Comparison of ENCODE assay signal across 8 cellular contexts in genomic region chr11:66317766-66318575, GRCh38. TPM values are rescaled to one million over a fixed set of nuclear protein-coding genes. Genes with fewer than 3 reads are reported as not detected.
A peak's percentile ranks its signal among the peaks of the same experiment; 100 is the strongest.
DNase-seq lines count a peak whose midpoint lies in the region; ATAC-seq and TF ChIP-seq lines count a peak whose summit lies in the region.

No MANE protein-coding gene starts in this region.

- H3K27ac ChIP-seq in mucosa of rectum (ENCODE audit: low read depth in 2 of 2, low read length in 2 of 2) (peak overlapping the region; percentile 66 to 84), uterus (peak overlapping the region; percentile 82 to 93)

- H3K9me3 ChIP-seq in mucosa of rectum (ENCODE audit: control insufficient read depth in 2 of 2, low read length in 2 of 2) (no peaks in the 10 kb centered on the region), uterus (no peaks in the 10 kb centered on the region)

- H3K9ac ChIP-seq in mucosa of rectum (ENCODE audit: low read depth in 1 of 2, low read length in 2 of 2): no peak overlapping the region

- no peaks in the 10 kb centered on the region for H3K9me3 Mint-ChIP-seq in dendritic cell treated with granulocyte-macrophage colony-stimulating factor and Interleukin-4, amounts not matched to agents 40 ng/mL and 50 ng/mL, for 4 days

- H3K4me1 ChIP-seq in mucosa of rectum (ENCODE audit: control insufficient read depth in 2 of 2, insufficient read depth in 2 of 2, low read length in 2 of 2) (peaks cover 13 to 26% of the 10 kb centered on the region in 2 donors), uterus (peaks cover 0 to 14% of the 10 kb centered on the region in 2 donors)

- H3K36me3 ChIP-seq in mucosa of rectum (ENCODE audit: control insufficient read depth in 2 of 2, insufficient read depth in 2 of 2, low read length in 2 of 2): no peaks in the 10 kb centered on the region
- H3K36me3 ChIP-seq in uterus: no peaks in the 10 kb centered on the region

- ATAC-seq in HG03097 (IDR thresholded peaks at IDR 0.05; ENCODE audit: low FRiP score, unreplicated experiment): no peak

- H3K36me3 Mint-ChIP-seq in dendritic cell treated with granulocyte-macrophage colony-stimulating factor and Interleukin-4, amounts not matched to agents 40 ng/mL and 50 ng/mL, for 4 days (ENCODE audit: low read depth): no peaks in the 10 kb centered on the region

- H3K4me1 Mint-ChIP-seq in dendritic cell treated with granulocyte-macrophage colony-stimulating factor and Interleukin-4, amounts not matched to agents 40 ng/mL and 50 ng/mL, for 4 days (ENCODE audit: low read depth): peaks cover 45% of the 10 kb centered on the region

- H3K4me3 ChIP-seq in mucosa of rectum (ENCODE audit: low read length in 2 of 2) (peak overlapping the region in 1 of 2 donors; percentile 43), uterus (peak overlapping the region in 1 of 2 donors; percentile 48)

- H3K27me3 ChIP-seq in mucosa of rectum (ENCODE audit: control insufficient read depth in 2 of 2, insufficient read depth in 2 of 2, low read length in 2 of 2) (no peaks in the 10 kb centered on the region), uterus (no peaks in the 10 kb centered on the region)

- intact Hi-C loops in dendritic cell treated with granulocyte-macrophage colony-stimulating factor and Interleukin-4, amounts not matched to agents 40 ng/mL and 50 ng/mL, for 4 days (cut with micrococcal nuclease): no loop called here
- intact Hi-C loops in uterus (cut with DNase I; ENCODE audit: low total_unique reads): no loop called here

- no peak for TF ChIP-seq CTCF in uterus (IDR thresholded peaks at IDR 0.05)

- H3K4me3 Mint-ChIP-seq in dendritic cell treated with granulocyte-macrophage colony-stimulating factor and Interleukin-4, amounts not matched to agents 40 ng/mL and 50 ng/mL, for 4 days: no peak overlapping the region

- H3K27me3 Mint-ChIP-seq in dendritic cell treated with granulocyte-macrophage colony-stimulating factor and Interleukin-4, amounts not matched to agents 40 ng/mL and 50 ng/mL, for 4 days: peaks cover 27% of the 10 kb centered on the region

- peak overlapping the region; percentile 45 for H3K27ac Mint-ChIP-seq in dendritic cell treated with granulocyte-macrophage colony-stimulating factor and Interleukin-4, amounts not matched to agents 40 ng/mL and 50 ng/mL, for 4 days

- TF ChIP-seq POLR2A in uterus (IDR thresholded peaks at IDR 0.05): no peak

- DNase-seq in NCI-H1694 treated with DMSO at 0.1 percent for 48 hours (lab: John Stamatoyannopoulos, UW): peak; percentile 45
- no peak for DNase-seq in NCI-H1694 (lab: John Stamatoyannopoulos, UW)
- peak; percentile 97 for DNase-seq in SKM-1 treated with dmso at 0.1 percent for 144 hours (lab: John Stamatoyannopoulos, UW; ENCODE audit: unreplicated experiment)
- peak; percentile 79 to 81 for DNase-seq in uterus
- DNase-seq in ureter (ENCODE audit: low spot score): no peak

RNA-seq across cellular contexts. Expression of gene CD248, which starts 1.1 kb away (rescaled TPM):
- 10 to 100 TPM; 14.1 to 91.2 (median 46.2) TPM for total RNA-seq in uterus
- total RNA-seq in ureter: 49.2 TPM

RNA-seq across cellular contexts. Expression of gene RIN1, which starts 18.3 kb away (rescaled TPM):
- total RNA-seq in uterus: 10 to 100 TPM in 2 of 4 donors, 1 to 10 TPM in 2; 1.8 to 26.6 (median 8.6) TPM
- total RNA-seq in ureter: 16.7 TPM

RNA-seq across cellular contexts. Expression of gene TMEM151A, which starts 26.3 kb away (rescaled TPM):
- total RNA-seq in uterus: under 1 TPM in 1 of 4 donors, not detected in 3; 0.27 TPM
- not detected for total RNA-seq in ureter

RNA-seq across cellular contexts. Expression of gene BRMS1, which starts 26.9 kb away (rescaled TPM):
- 10 to 100 TPM; 15.0 to 77.4 (median 21.9) TPM for total RNA-seq in uterus
- total RNA-seq in ureter: 25.7 TPM

RNA-seq across cellular contexts. Expression of gene YIF1A, which starts 29.0 kb away (rescaled TPM):
- 100 to 1,000 TPM in 1 of 4 donors, 10 to 100 TPM in 3; 38.9 to 101 (median 79.1) TPM for total RNA-seq in uterus
- total RNA-seq in ureter: 78.7 TPM

Comparison
In these comparisons a context has a peak if more than half of its experiments do, and no peak if none do; other contexts are left out.
1. DNase-seq: peak in NCI-H1694 treated with DMSO at 0.1 percent for 48 hours (single experiment), SKM-1 treated with dmso at 0.1 percent for 144 hours (single experiment) and uterus (2 of 2); none in NCI-H1694 (single experiment) and ureter (single experiment).